In genomic region chr18:40235881-40236280, GRCh38 we compare ENCODE assay signal across 28 cellular contexts.
"Had no signal": no experiment of that assay in that cellular context is flagged by ENCODE, and none has a peak within 500 bp of the region (broad histone marks: within the 10 kb centered on the region; RNA-seq: fewer than 3 reads in every experiment).

No MANE protein-coding gene starts in this region.

- H3K79me2 ChIP-seq: hepatocyte had no signal

- H3K36me3 ChIP-seq: colonic mucosa, gastrocnemius medialis, heart left ventricle, left lung, neutrophil, pancreas, right lobe of liver, thoracic aorta, tibial nerve, upper lobe of left lung had no signal

- DNase-seq: colonic mucosa; effector CD8-positive, alpha-beta T cell; endodermal cell; foreskin fibroblast; gastrocnemius medialis; heart left ventricle; kidney; left cardiac atrium; left lung; natural killer cell; pancreas; right lobe of liver; stimulated activated CD4-positive, alpha-beta T cell treated with anti-CD3 and anti-CD28 coated beads, Interleukin-12 subunit alpha, Interleukin-12 subunit beta, amount 100 ng/mL, for 4 hours; stimulated activated CD4-positive, alpha-beta T cell treated with anti-CD3 and anti-CD28 coated beads, Interleukin-2, amount 100 ng/mL, for 24 hours; stimulated activated CD4-positive, alpha-beta T cell treated with anti-CD3 and anti-CD28 coated beads, Interleukin-4, amount 100 ng/mL, for 24 hours; stimulated activated naive CD8-positive, alpha-beta T cell treated with anti-CD3 and anti-CD28 coated beads, Interleukin-15, Interleukin-2, amounts not matched to agents 100 U/mL and 50 U/mL, for 24 hours; upper lobe of left lung had no signal

- H3K27me3 Mint-ChIP-seq: central memory CD8-positive, alpha-beta T cell; dendritic cell treated with granulocyte-macrophage colony-stimulating factor and Interleukin-4, amounts not matched to agents 40 ng/mL and 50 ng/mL, for 4 days; progenitor cell of endocrine pancreas had no signal

- H3K4me2 ChIP-seq: hepatocyte, smooth muscle cell had no signal

- H3K27ac ChIP-seq: colonic mucosa, epithelial cell of prostate, gastrocnemius medialis, heart left ventricle, hepatocyte, left lung, neutrophil, pancreas, right lobe of liver, thoracic aorta, tibial nerve, upper lobe of left lung had no signal

- ATAC-seq: esophagus mucosa; gastrocnemius medialis; heart left ventricle; left cardiac atrium; left lung; natural killer cell; pancreas; right lobe of liver; stimulated activated effector memory CD8-positive, alpha-beta T cell treated with anti-CD3 and anti-CD28 coated beads, Interleukin-12 subunit alpha, Interleukin-12 subunit beta, amount 100 ng/mL, for 72 hours; stimulated activated naive CD8-positive, alpha-beta T cell treated with anti-CD3 and anti-CD28 coated beads, Interleukin-15, Interleukin-2, amounts not matched to agents 100 U/mL and 50 U/mL, for 24 hours had no signal

- H3K4me1 ChIP-seq: colonic mucosa, gastrocnemius medialis, heart left ventricle, left lung, pancreas, right lobe of liver, tibial nerve, upper lobe of left lung had no signal

- H2AFZ ChIP-seq: hepatocyte had no signal

- H3K4me3 ChIP-seq: colonic mucosa, gastrocnemius medialis, heart left ventricle, hepatocyte, left lung, pancreas, right lobe of liver, smooth muscle cell, thoracic aorta, tibial nerve, upper lobe of left lung had no signal

- H3K36me3 Mint-ChIP-seq: stimulated activated effector memory CD8-positive, alpha-beta T cell treated with anti-CD3 and anti-CD28 coated beads, Interleukin-12 subunit alpha, Interleukin-12 subunit beta, amount 100 ng/mL, for 72 hours had no signal

- H3K4me1 Mint-ChIP-seq: central memory CD8-positive, alpha-beta T cell; natural killer cell; stimulated activated effector memory CD8-positive, alpha-beta T cell treated with anti-CD3 and anti-CD28 coated beads, Interleukin-12 subunit alpha, Interleukin-12 subunit beta, amount 100 ng/mL, for 72 hours had no signal

- H3K27me3 ChIP-seq: colonic mucosa, gastrocnemius medialis, heart left ventricle, hepatocyte, left lung, neutrophil, pancreas, right lobe of liver, tibial nerve, upper lobe of left lung had no signal

- H3K27ac Mint-ChIP-seq: dendritic cell treated with granulocyte-macrophage colony-stimulating factor and Interleukin-4, amounts not matched to agents 40 ng/mL and 50 ng/mL, for 4 days; endodermal cell; natural killer cell; progenitor cell of endocrine pancreas; stimulated activated effector memory CD8-positive, alpha-beta T cell treated with anti-CD3 and anti-CD28 coated beads, Interleukin-12 subunit alpha, Interleukin-12 subunit beta, amount 100 ng/mL, for 72 hours had no signal

- H3K4me3 Mint-ChIP-seq: central memory CD8-positive, alpha-beta T cell; dendritic cell treated with granulocyte-macrophage colony-stimulating factor and Interleukin-4, amounts not matched to agents 40 ng/mL and 50 ng/mL, for 4 days; endodermal cell; natural killer cell; stimulated activated effector memory CD8-positive, alpha-beta T cell treated with anti-CD3 and anti-CD28 coated beads, Interleukin-12 subunit alpha, Interleukin-12 subunit beta, amount 100 ng/mL, for 72 hours had no signal
